1 cellular context compared by ENCODE assay signal in the genomic region with DNA sequence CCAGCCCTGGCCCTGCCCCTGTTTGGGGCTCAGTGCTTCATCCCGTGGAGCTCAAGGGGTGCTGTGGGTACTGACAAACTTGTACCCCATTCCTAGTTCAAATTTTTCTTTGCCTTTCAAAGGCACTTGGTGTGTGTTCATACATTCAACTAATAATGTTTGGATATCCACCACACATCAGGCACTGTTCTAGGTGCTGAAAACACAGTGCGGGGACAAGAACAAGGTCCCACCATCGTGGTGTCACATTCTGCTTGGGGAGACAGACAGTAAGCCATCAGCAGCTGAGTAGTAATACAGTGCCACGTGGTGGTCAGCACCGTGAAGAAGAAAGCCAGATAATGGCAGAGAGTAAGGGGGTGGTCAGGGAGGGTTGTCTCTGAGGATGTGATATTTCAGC.
TF ChIP-seq lines count a peak whose summit lies in the region.

No MANE protein-coding gene starts in this region.

TF ChIP-seq in GM12891, 5 proteins besides CTCF, POLR2A, EP300 and RAD21:
- TF ChIP-seq SPI1 (IDR thresholded peaks at IDR 0.05; ENCODE audit: low read depth, low read length) (no peak), POU2F2 (IDR thresholded peaks at IDR 0.05; ENCODE audit: low read depth, low read length) (no peak), TAF1 (IDR thresholded peaks at IDR 0.05; ENCODE audit: low read depth, low read length) (no peak), PAX5 (IDR thresholded peaks at IDR 0.05; ENCODE audit: insufficient read depth, low read length, severe bottlenecking) (no peak), POLR2AphosphoS5 (IDR thresholded peaks at IDR 0.05; ENCODE audit: low read depth, low read length) (no peak)
